ENCODE assay signal across 8 cellular contexts in genomic region chr11:76860539-76861475, GRCh38.
DNase-seq lines count a peak whose midpoint lies in the region; ATAC-seq and TF ChIP-seq lines count a peak whose summit lies in the region.

Gene ACER3, plus strand, starts transcription at chr11:76860918. Its CDS starts 59 bp downstream, at chr11:76860977.

- in situ Hi-C loops in GM18951 (cut with MboI; ENCODE audit: low sequenced_read_pairs, unreplicated experiment): no loop called here

- DNase-seq in AML-193 (lab: John Stamatoyannopoulos, UW) (peak; percentile 65 to 76), NCI-H226 (peak; percentile 87), cerebellar cortex (ENCODE audit: low spot score) (peak; percentile 84), kidney glomerular epithelial cell (lab: John Stamatoyannopoulos, UW) (peak; percentile 78)
- peak; percentile 44 to 70 for DNase-seq in stimulated activated CD4-positive, alpha-beta T cell treated with anti-CD3 and anti-CD28 coated beads, Interleukin-1b, Interleukin-23, amount 100 ng/mL, for 1 hour (ENCODE audit: low read depth in 2 of 2)

- peak; percentile 97 for ATAC-seq in HG03175 (IDR thresholded peaks at IDR 0.05; ENCODE audit: unreplicated experiment)
- ATAC-seq in activated CD4-positive, CD25-positive, alpha-beta regulatory T cell treated with anti-CD3 and anti-CD28 coated beads, Interleukin-2, amount 50 U/mL, for 24 hours: peak; percentile 98

- peak; percentile 88 for TF ChIP-seq POLR2A in GM18951 (IDR thresholded peaks at IDR 0.05; ENCODE audit: extremely low read depth, insufficient read depth, insufficient read length)

Comparison
In these comparisons a context has a peak if more than half of its experiments do, and no peak if none do; other contexts are left out.
1. Peak in every context shown above with its lines: DNase-seq and ATAC-seq.